ENCODE assay signal across 1 cellular context in genomic region chr3:128782282-128783146, GRCh38.
TF ChIP-seq lines count a peak whose summit lies in the region.

No MANE protein-coding gene starts in this region.

TF ChIP-seq in A549, 52 proteins besides CTCF, POLR2A, EP300 and RAD21 (continued from another document):
- TF ChIP-seq, protein P1, sequence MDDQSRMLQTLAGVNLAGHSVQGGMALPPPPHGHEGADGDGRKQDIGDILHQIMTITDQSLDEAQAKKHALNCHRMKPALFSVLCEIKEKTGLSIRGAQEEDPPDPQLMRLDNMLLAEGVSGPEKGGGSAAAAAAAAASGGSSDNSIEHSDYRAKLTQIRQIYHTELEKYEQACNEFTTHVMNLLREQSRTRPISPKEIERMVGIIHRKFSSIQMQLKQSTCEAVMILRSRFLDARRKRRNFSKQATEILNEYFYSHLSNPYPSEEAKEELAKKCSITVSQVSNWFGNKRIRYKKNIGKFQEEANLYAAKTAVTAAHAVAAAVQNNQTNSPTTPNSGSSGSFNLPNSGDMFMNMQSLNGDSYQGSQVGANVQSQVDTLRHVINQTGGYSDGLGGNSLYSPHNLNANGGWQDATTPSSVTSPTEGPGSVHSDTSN (IDR thresholded peaks at IDR 0.05) = no peak
- TF ChIP-seq HMGXB4 (CRISPR knock-in tag; IDR thresholded peaks at IDR 0.05; ENCODE audit: borderline replicate concordance) = no peak
- TF ChIP-seq HEYL (CRISPR knock-in tag; IDR thresholded peaks at IDR 0.05) = no peak
- no peak for TF ChIP-seq RCOR1 (IDR thresholded peaks at IDR 0.05; ENCODE audit: low read depth, low read length)
- no peak for TF ChIP-seq ZFP36 (IDR thresholded peaks at IDR 0.05; ENCODE audit: borderline replicate concordance, partially characterized antibody)
- no peak for TF ChIP-seq FOXS1 (CRISPR knock-in tag; IDR thresholded peaks at IDR 0.05)
- TF ChIP-seq, protein P2, sequence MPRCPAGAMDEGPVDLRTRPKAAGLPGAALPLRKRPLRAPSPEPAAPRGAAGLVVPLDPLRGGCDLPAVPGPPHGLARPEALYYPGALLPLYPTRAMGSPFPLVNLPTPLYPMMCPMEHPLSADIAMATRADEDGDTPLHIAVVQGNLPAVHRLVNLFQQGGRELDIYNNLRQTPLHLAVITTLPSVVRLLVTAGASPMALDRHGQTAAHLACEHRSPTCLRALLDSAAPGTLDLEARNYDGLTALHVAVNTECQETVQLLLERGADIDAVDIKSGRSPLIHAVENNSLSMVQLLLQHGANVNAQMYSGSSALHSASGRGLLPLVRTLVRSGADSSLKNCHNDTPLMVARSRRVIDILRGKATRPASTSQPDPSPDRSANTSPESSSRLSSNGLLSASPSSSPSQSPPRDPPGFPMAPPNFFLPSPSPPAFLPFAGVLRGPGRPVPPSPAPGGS (IDR thresholded peaks at IDR 0.05) = no peak
- TF ChIP-seq ZC3H11A (IDR thresholded peaks at IDR 0.05) = no peak
